In the genomic region with DNA sequence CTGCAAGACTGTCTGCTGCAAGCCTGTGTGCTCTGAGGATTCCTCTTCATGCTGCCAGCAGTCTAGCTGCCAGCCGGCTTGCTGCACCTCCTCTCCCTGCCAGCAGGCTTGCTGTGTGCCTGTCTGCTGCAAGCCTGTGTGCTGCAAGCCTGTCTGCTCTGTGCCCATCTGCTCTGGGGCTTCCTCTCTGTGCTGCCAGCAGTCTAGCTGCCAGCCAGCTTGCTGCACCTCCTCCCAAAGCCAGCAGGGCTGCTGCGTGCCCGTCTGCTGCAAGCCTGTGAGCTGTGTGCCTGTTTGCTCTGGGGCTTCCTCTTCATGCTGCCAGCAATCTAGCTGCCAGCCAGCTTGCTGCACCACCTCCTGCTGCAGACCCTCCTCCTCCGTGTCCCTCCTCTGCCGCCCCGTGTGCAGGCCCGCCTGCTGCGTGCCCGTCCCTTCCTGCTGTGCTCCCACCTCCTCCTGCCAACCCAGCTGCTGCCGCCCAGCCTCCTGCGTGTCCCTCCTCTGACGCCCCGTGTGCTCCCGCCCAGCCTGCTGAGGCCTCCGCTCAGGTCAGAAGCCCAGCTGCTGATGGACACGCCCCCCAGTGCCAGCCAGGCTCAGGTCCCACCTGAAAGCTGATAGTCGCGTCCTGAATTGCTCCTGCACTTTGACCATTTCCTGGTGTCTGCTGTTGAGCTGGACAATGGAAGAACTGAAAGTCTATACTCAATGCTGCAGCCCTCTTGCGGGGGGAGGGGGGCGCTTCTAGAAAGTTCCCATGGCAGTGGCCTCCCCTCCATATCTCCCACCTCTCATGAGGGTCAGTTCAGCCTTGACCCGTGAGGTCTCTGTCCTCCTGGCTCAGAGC, we compare ENCODE assay signal across 16 cellular contexts. TPM values are rescaled to one million over a fixed set of nuclear protein-coding genes. Genes with fewer than 3 reads are reported as not detected.
DNase-seq lines count a peak whose midpoint lies in the region; ATAC-seq, FAIRE-seq and TF ChIP-seq lines count a peak whose summit lies in the region.
"Had no signal": no experiment of that assay in that cellular context is flagged by ENCODE, and none has a peak within 500 bp of the region (broad histone marks: within the 10 kb centered on the region; RNA-seq: fewer than 3 reads in every experiment).

No MANE protein-coding gene starts in this region.

- intact Hi-C loops in A673 (cut with micrococcal nuclease; ENCODE audit: unreplicated experiment) (no loop called here), HepG2 (cut with micrococcal nuclease; ENCODE audit: unreplicated experiment) (no loop called here)

- peaks cover 10% of the 10 kb centered on the region for H3K27me3 Mint-ChIP-seq in GM23338 (ENCODE audit: insufficient read depth, low read depth, poor library complexity)
- H3K27me3 Mint-ChIP-seq in naive thymus-derived CD8-positive, alpha-beta T cell = peaks cover 0 to 12% (median 1%) of the 10 kb centered on the region in 5 donors
- H3K27me3 Mint-ChIP-seq: activated naive CD4-positive, alpha-beta T cell treated with anti-CD3 and anti-CD28 coated beads, Interleukin-2, amount 50 U/mL, for 24 hours had no signal

- H3K9ac ChIP-seq in HepG2 (ENCODE audit: insufficient read depth, low read depth, low read length) = no peak overlapping the region

- H3K9me3 ChIP-seq in A673 (ENCODE audit: low read depth, low read length, poor library complexity, severe bottlenecking) = no peaks in the 10 kb centered on the region
- H3K9me3 ChIP-seq in HepG2 (ENCODE audit: low read length) = peaks cover 14% of the 10 kb centered on the region

- no peak for TF ChIP-seq CTCF in A673 (conservative IDR thresholded peaks at IDR 0.05; ENCODE audit: low read depth, low read length)
- no peak for TF ChIP-seq CTCF in GM23338 (conservative IDR thresholded peaks at IDR 0.05; ENCODE audit: low read depth in 2 of 2)
- TF ChIP-seq CTCF in VCaP (conservative IDR thresholded peaks at IDR 0.05) = peak; percentile 11; the same call in 1 of the 2 replicates
- TF ChIP-seq CTCF in HepG2 (CRISPR knock-in tag; IDR thresholded peaks at IDR 0.05) = peak; percentile 46; the same call in 1 of the 2 replicates

- H3K79me2 ChIP-seq in GM23338 (replicated peaks; ENCODE audit: insufficient read depth) (no peaks in the 10 kb centered on the region), HepG2 (ENCODE audit: insufficient read depth, low read length) (no peaks in the 10 kb centered on the region)

- 4% methylated on average over 13 of the region's 21 CpGs for WGBS in HepG2 (ENCODE audit: low lambda C conversion rate)

- in situ Hi-C loops in HepG2 (cut with HindIII; ENCODE audit: extremely low pct_ligation_motif_present, low pct_unique_long_range_greater_than_20kb) = no loop called here

- peak in 1 of 2 experiments; percentile 38; a peak in 1 of 4 replicates for TF ChIP-seq EP300 in HepG2 (IDR thresholded peaks at IDR 0.05; ENCODE audit: low read depth in 2 of 2, low read length in 2 of 2)
- TF ChIP-seq EP300 in HepG2 (CRISPR knock-in tag; IDR thresholded peaks at IDR 0.05; ENCODE audit: borderline replicate concordance) = no peak

- H3K4me1 Mint-ChIP-seq in GM23338 = peaks cover 5% of the 10 kb centered on the region
- peaks cover 0 to 15% (median 6%) of the 10 kb centered on the region in 4 donors for H3K4me1 Mint-ChIP-seq in naive thymus-derived CD8-positive, alpha-beta T cell
- H3K4me1 Mint-ChIP-seq: activated naive CD4-positive, alpha-beta T cell treated with anti-CD3 and anti-CD28 coated beads, Interleukin-2, amount 50 U/mL, for 24 hours had no signal

- H3K4me2 ChIP-seq in GM23338 (no peak overlapping the region), HepG2 (ENCODE audit: low read depth, low read length) (peak overlapping the region; percentile 75)

- no peak overlapping the region for H2AFZ ChIP-seq in GM23338
- no peak overlapping the region for H2AFZ ChIP-seq in HepG2 (ENCODE audit: low read length)

- H3K36me3 ChIP-seq in A673 (ENCODE audit: insufficient read depth, low read length, poor library complexity, severe bottlenecking) (no peaks in the 10 kb centered on the region), GM23338 (ENCODE audit: insufficient read depth) (no peaks in the 10 kb centered on the region), HepG2 (replicated peaks in 1 of 2; ENCODE audit: control insufficient read depth in 1 of 2, insufficient read depth in 2 of 2, low read length in 2 of 2) (no peaks in the 10 kb centered on the region)
- H3K36me3 ChIP-seq: esophagus squamous epithelium had no signal

- H3K27me3 ChIP-seq in A673 (replicated peaks; ENCODE audit: insufficient read depth, low read depth, low read length, poor library complexity) = no peaks in the 10 kb centered on the region
- H3K27me3 ChIP-seq in GM23338 (ENCODE audit: insufficient read depth) = no peaks in the 10 kb centered on the region
- H3K27me3 ChIP-seq in HepG2 (ENCODE audit: control insufficient read depth in 1 of 2, insufficient read depth in 2 of 2, low read length in 2 of 2) = no peaks in the 10 kb centered on the region

- CTCF ChIA-PET in A673 (lab: Charles Lee) (interaction anchor here (0.6 kb wide), 1 partner anchor 179 kb away, joined by 4 read pairs; no protein-coding TSS in a partner anchor), HepG2 (lab: Yijun Ruan, JAX; ENCODE audit: low intra/inter-chr PET ratio, low total read pairs) (interaction anchor here (0.7 kb wide), 1 partner anchor 11 kb away, joined by 3 read pairs; no protein-coding TSS in a partner anchor)

- no peak for TF ChIP-seq RAD21 in HepG2 (CRISPR knock-in tag; IDR thresholded peaks at IDR 0.05)

- H4K20me1 ChIP-seq in GM23338 (replicated peaks; ENCODE audit: insufficient read depth) (no peaks in the 10 kb centered on the region), HepG2 (ENCODE audit: insufficient read depth, low read length) (no peaks in the 10 kb centered on the region)

- peak; percentile 49 for FAIRE-seq in HepG2 (lab: Jason Lieb, UNC)
- FAIRE-seq: G401.6 had no signal

- H3F3A ChIP-seq in GM23338 (replicated peaks; ENCODE audit: low read depth) = no peaks in the 10 kb centered on the region

- BruUV-seq in A673 (replicated peaks; lab: Mats Ljungman, UMichigan) (no TSS peak), HepG2 (replicated peaks; lab: Mats Ljungman, UMichigan) (no TSS peak)

- ATAC-seq in GM23338 (peak; percentile 74), HepG2 (peak; percentile 94)
- ATAC-seq in naive thymus-derived CD8-positive, alpha-beta T cell = no peak
- ATAC-seq: stimulated activated naive CD8-positive, alpha-beta T cell treated with anti-CD3 and anti-CD28 coated beads, Interleukin-15, Interleukin-2, amounts not matched to agents 100 U/mL and 50 U/mL, for 24 hours had no signal

- peaks cover 42% of the 10 kb centered on the region for H3K9me3 Mint-ChIP-seq in GM23338
- peaks cover 0 to 25% (median 9%) of the 10 kb centered on the region in 9 donors for H3K9me3 Mint-ChIP-seq in naive thymus-derived CD8-positive, alpha-beta T cell
- H3K9me3 Mint-ChIP-seq: activated naive CD4-positive, alpha-beta T cell treated with anti-CD3 and anti-CD28 coated beads, Interleukin-2, amount 50 U/mL, for 24 hours had no signal

- POLR2A ChIA-PET in A673 (lab: Charles Lee; ENCODE audit: low non-redundant PET) = no interaction called here
- POLR2A ChIA-PET in HepG2 (lab: Yijun Ruan, JAX) = no interaction called here
- POLR2A ChIA-PET in naive thymus-derived CD8-positive, alpha-beta T cell (lab: Charles Lee) = no interaction called here

- no peak overlapping the region for H3K27ac Mint-ChIP-seq in GM23338
- peak overlapping the region in 5 of 10 donors; percentile 51 to 77 (median 62) for H3K27ac Mint-ChIP-seq in naive thymus-derived CD8-positive, alpha-beta T cell
- H3K27ac Mint-ChIP-seq: activated naive CD4-positive, alpha-beta T cell treated with anti-CD3 and anti-CD28 coated beads, Interleukin-2, amount 50 U/mL, for 24 hours had no signal

- no peaks in the 10 kb centered on the region for H3K9me2 ChIP-seq in GM23338 (ENCODE audit: insufficient read depth)

- H3K4me3 Mint-ChIP-seq in GM23338 = no peak overlapping the region
- peak overlapping the region in 1 of 10 donors; percentile 62 for H3K4me3 Mint-ChIP-seq in naive thymus-derived CD8-positive, alpha-beta T cell
- H3K4me3 Mint-ChIP-seq: activated naive CD4-positive, alpha-beta T cell treated with anti-CD3 and anti-CD28 coated beads, Interleukin-2, amount 50 U/mL, for 24 hours had no signal

- H3K4me1 ChIP-seq in A673 (ENCODE audit: insufficient read depth, low read length, poor library complexity, severe bottlenecking) = no peaks in the 10 kb centered on the region
- H3K4me1 ChIP-seq in GM23338 (ENCODE audit: insufficient read depth) = no peaks in the 10 kb centered on the region
- peaks cover 32% of the 10 kb centered on the region for H3K4me1 ChIP-seq in HepG2 (ENCODE audit: insufficient read depth, low read length)

- peaks cover 7% of the 10 kb centered on the region for H3K36me3 Mint-ChIP-seq in GM23338 (ENCODE audit: low read depth)
- peaks cover 0 to 6% (median 5%) of the 10 kb centered on the region in 3 donors for H3K36me3 Mint-ChIP-seq in naive thymus-derived CD8-positive, alpha-beta T cell

- no peak overlapping the region for H3K27ac ChIP-seq in A673 (ENCODE audit: low read depth, low read length, poor library complexity, severe bottlenecking)
- no peak overlapping the region for H3K27ac ChIP-seq in GM23338 (ENCODE audit: low read depth)
- no peak overlapping the region for H3K27ac ChIP-seq in VCaP
- peak overlapping the region; percentile 32 for H3K27ac ChIP-seq in HepG2 (ENCODE audit: extremely low read length, insufficient read depth, low read length)
- H3K27ac ChIP-seq: esophagus squamous epithelium had no signal

- H3K4me3 ChIP-seq in A673 (ENCODE audit: low read depth, low read length, poor library complexity, severe bottlenecking) (no peak overlapping the region), GM23338 (no peak overlapping the region), HepG2 (replicated peaks in 1 of 3; ENCODE audit: insufficient read depth in 1 of 3, low read depth in 2 of 3, low read length in 3 of 3) (peak overlapping the region; percentile 9 to 59 (median 21); a peak in 1 of 6 replicates)
- H3K4me3 ChIP-seq: esophagus squamous epithelium had no signal

- DNase-seq in A673 (ENCODE audit: low spot score) = peak; percentile 38
- DNase-seq in GM23338 (ENCODE audit: low spot score) = peak; percentile 47
- DNase-seq in HepG2 (ENCODE audit: low spot score) = peak; percentile 86
- DNase-seq in AG08395 (ENCODE audit: low spot score) = no peak
- DNase-seq in naive thymus-derived CD8-positive, alpha-beta T cell = no peak
- DNase-seq in SW 1271 (lab: John Stamatoyannopoulos, UW) = no peak
- DNase-seq in NCI-H187 treated with DMSO at 0.1 percent for 48 hours (lab: John Stamatoyannopoulos, UW) = no peak
- DNase-seq: central memory CD4-positive, alpha-beta T cell; esophagus squamous epithelium; stimulated activated CD4-positive, alpha-beta T cell treated with anti-CD3 and anti-CD28 coated beads, Interleukin-4, amount 100 ng/mL, for 1 hour; stimulated activated naive CD8-positive, alpha-beta T cell treated with anti-CD3 and anti-CD28 coated beads, Interleukin-15, Interleukin-2, amounts not matched to agents 100 U/mL and 50 U/mL, for 24 hours had no signal

- TF ChIP-seq POLR2A in HepG2 (IDR thresholded peaks at IDR 0.05; ENCODE audit: insufficient read depth in 1 of 2, low read depth in 2 of 2, low read length in 2 of 2) = no peak

RNA-seq across cellular contexts. Expression of a gene that starts 1.2 kb away (rescaled TPM):
- total RNA-seq in A673 (2021) (not detected in 2 replicates), HepG2 (2016; rRNA removed; fragmentation: Illumina TruSeq; extraction: Trizol) (not detected in 2 replicates)
- not detected in 2 replicates for total RNA-seq in GM23338 (2014; rRNA removed; shearing (Covaris generic))
- polyA plus RNA-seq in GM23338 (2016; fragmentation: Nextera tagmentation; extraction: Ambion mirVana) (not detected in 2 replicates), HepG2 (2011; rRNA removed) (not detected in 2 replicates)
- not detected in 2 replicates for total RNA-seq in HepG2 (2016; cell fraction: cytosol; rRNA removed; fragmentation: Illumina TruSeq; extraction: Trizol; ENCODE audit: low read depth)
- total RNA-seq in HepG2 (2016; cell fraction: insoluble cytoplasmic fraction; rRNA removed; fragmentation: Illumina TruSeq; extraction: Trizol) = not detected in 2 replicates
- total RNA-seq in HepG2 (2016; cell fraction: membrane; rRNA removed; fragmentation: Illumina TruSeq; extraction: Trizol) = not detected in 2 replicates
- not detected in 2 replicates for total RNA-seq in HepG2 (2016; cell fraction: nucleus; rRNA removed; fragmentation: Illumina TruSeq; extraction: Trizol)
- not detected in 2 replicates for polyA plus RNA-seq in HepG2 (2011; cell fraction: cytosol; rRNA removed)
- not detected in 2 replicates for polyA plus RNA-seq in HepG2 (2011; cell fraction: nucleus; rRNA removed)
- 0.12 TPM in 1 of 2 replicates, not detected in the other for polyA plus RNA-seq in HepG2 (2012)
- not detected in 2 replicates for polyA plus RNA-seq in HepG2 (2016; cell fraction: cytosol; fragmentation: Illumina TruSeq; extraction: Trizol; ENCODE audit: low read depth)
- not detected in 2 replicates for polyA plus RNA-seq in HepG2 (2016; cell fraction: insoluble cytoplasmic fraction; fragmentation: Illumina TruSeq; extraction: Trizol; ENCODE audit: low read depth)
- polyA plus RNA-seq in HepG2 (2016; cell fraction: membrane; fragmentation: Illumina TruSeq; extraction: Trizol; ENCODE audit: low read depth) = not detected in 2 replicates
- not detected in 2 replicates for polyA plus RNA-seq in HepG2 (2016; cell fraction: nucleus; fragmentation: Illumina TruSeq; extraction: Trizol; ENCODE audit: insufficient read depth, low read depth)
- not detected in 2 replicates for polyA minus RNA-seq in HepG2 (2011; rRNA and poly(A)+ RNA removed; ENCODE audit: low replicate concordance)
- polyA minus RNA-seq in HepG2 (2011; cell fraction: cytosol; rRNA and poly(A)+ RNA removed) = not detected in 2 replicates
- polyA minus RNA-seq in HepG2 (2011; cell fraction: nucleus; rRNA and poly(A)+ RNA removed) = not detected in 2 replicates
- not detected for total RNA-seq in naive thymus-derived CD8-positive, alpha-beta T cell
- not detected for polyA plus RNA-seq in naive thymus-derived CD8-positive, alpha-beta T cell
- total RNA-seq: esophagus squamous epithelium, LHCN-M2, OCI-LY7 had no signal

RNA-seq across cellular contexts. Expression of a gene that starts 5.7 kb away (rescaled TPM):
- total RNA-seq in A673 (2021) (0.33 TPM in 1 of 2 replicates, not detected in the other), HepG2 (2016; rRNA removed; fragmentation: Illumina TruSeq; extraction: Trizol) (not detected in 2 replicates)
- total RNA-seq in GM23338 (2014; rRNA removed; shearing (Covaris generic)) = not detected in 2 replicates
- polyA plus RNA-seq in GM23338 (2016; fragmentation: Nextera tagmentation; extraction: Ambion mirVana) (not detected in 2 replicates), HepG2 (2011; rRNA removed) (not detected in 2 replicates)
- not detected in 2 replicates for total RNA-seq in HepG2 (2016; cell fraction: cytosol; rRNA removed; fragmentation: Illumina TruSeq; extraction: Trizol; ENCODE audit: low read depth)
- total RNA-seq in HepG2 (2016; cell fraction: insoluble cytoplasmic fraction; rRNA removed; fragmentation: Illumina TruSeq; extraction: Trizol) = not detected in 2 replicates
- not detected in 2 replicates for total RNA-seq in HepG2 (2016; cell fraction: membrane; rRNA removed; fragmentation: Illumina TruSeq; extraction: Trizol)
- total RNA-seq in HepG2 (2016; cell fraction: nucleus; rRNA removed; fragmentation: Illumina TruSeq; extraction: Trizol) = not detected in 2 replicates
- polyA plus RNA-seq in HepG2 (2011; cell fraction: cytosol; rRNA removed) = not detected in 2 replicates
- not detected in 2 replicates for polyA plus RNA-seq in HepG2 (2011; cell fraction: nucleus; rRNA removed)
- not detected in 2 replicates for polyA plus RNA-seq in HepG2 (2012)
- not detected in 2 replicates for polyA plus RNA-seq in HepG2 (2016; cell fraction: cytosol; fragmentation: Illumina TruSeq; extraction: Trizol; ENCODE audit: low read depth)
- polyA plus RNA-seq in HepG2 (2016; cell fraction: insoluble cytoplasmic fraction; fragmentation: Illumina TruSeq; extraction: Trizol; ENCODE audit: low read depth) = not detected in 2 replicates
- not detected in 2 replicates for polyA plus RNA-seq in HepG2 (2016; cell fraction: membrane; fragmentation: Illumina TruSeq; extraction: Trizol; ENCODE audit: low read depth)
- polyA plus RNA-seq in HepG2 (2016; cell fraction: nucleus; fragmentation: Illumina TruSeq; extraction: Trizol; ENCODE audit: insufficient read depth, low read depth) = not detected in 2 replicates
- polyA minus RNA-seq in HepG2 (2011; rRNA and poly(A)+ RNA removed; ENCODE audit: low replicate concordance) = not detected in 2 replicates
- polyA minus RNA-seq in HepG2 (2011; cell fraction: cytosol; rRNA and poly(A)+ RNA removed) = not detected in 2 replicates
- polyA minus RNA-seq in HepG2 (2011; cell fraction: nucleus; rRNA and poly(A)+ RNA removed) = not detected in 2 replicates
- not detected for total RNA-seq in naive thymus-derived CD8-positive, alpha-beta T cell
- polyA plus RNA-seq in naive thymus-derived CD8-positive, alpha-beta T cell = not detected
- total RNA-seq: esophagus squamous epithelium, LHCN-M2, OCI-LY7 had no signal

RNA-seq across cellular contexts. Expression of a gene that starts 16.1 kb away (rescaled TPM):
- total RNA-seq in A673 (2021) = 0.62 TPM in 1 of 2 replicates, not detected in the other
- total RNA-seq in GM23338 (2014; rRNA removed; shearing (Covaris generic)) = not detected in 2 replicates
- polyA plus RNA-seq in GM23338 (2016; fragmentation: Nextera tagmentation; extraction: Ambion mirVana) = not detected in 2 replicates
- total RNA-seq in HepG2 (2016; rRNA removed; fragmentation: Illumina TruSeq; extraction: Trizol) = not detected in 2 replicates
- total RNA-seq in HepG2 (2016; cell fraction: cytosol; rRNA removed; fragmentation: Illumina TruSeq; extraction: Trizol; ENCODE audit: low read depth) = not detected in 2 replicates
- total RNA-seq in HepG2 (2016; cell fraction: insoluble cytoplasmic fraction; rRNA removed; fragmentation: Illumina TruSeq; extraction: Trizol) = not detected in 2 replicates
- total RNA-seq in HepG2 (2016; cell fraction: membrane; rRNA removed; fragmentation: Illumina TruSeq; extraction: Trizol) = not detected in 2 replicates
- total RNA-seq in HepG2 (2016; cell fraction: nucleus; rRNA removed; fragmentation: Illumina TruSeq; extraction: Trizol) = not detected in 2 replicates
- polyA plus RNA-seq in HepG2 (2011; rRNA removed) = not detected in 2 replicates
- not detected in 2 replicates for polyA plus RNA-seq in HepG2 (2011; cell fraction: cytosol; rRNA removed)
- not detected in 2 replicates for polyA plus RNA-seq in HepG2 (2011; cell fraction: nucleus; rRNA removed)
- polyA plus RNA-seq in HepG2 (2012) = not detected in 2 replicates
- not detected in 2 replicates for polyA plus RNA-seq in HepG2 (2016; cell fraction: cytosol; fragmentation: Illumina TruSeq; extraction: Trizol; ENCODE audit: low read depth)
- not detected in 2 replicates for polyA plus RNA-seq in HepG2 (2016; cell fraction: insoluble cytoplasmic fraction; fragmentation: Illumina TruSeq; extraction: Trizol; ENCODE audit: low read depth)
- not detected in 2 replicates for polyA plus RNA-seq in HepG2 (2016; cell fraction: membrane; fragmentation: Illumina TruSeq; extraction: Trizol; ENCODE audit: low read depth)
- not detected in 2 replicates for polyA plus RNA-seq in HepG2 (2016; cell fraction: nucleus; fragmentation: Illumina TruSeq; extraction: Trizol; ENCODE audit: insufficient read depth, low read depth)
- polyA minus RNA-seq in HepG2 (2011; rRNA and poly(A)+ RNA removed; ENCODE audit: low replicate concordance) = not detected in 2 replicates
- polyA minus RNA-seq in HepG2 (2011; cell fraction: cytosol; rRNA and poly(A)+ RNA removed) = not detected in 2 replicates
- not detected in 2 replicates for polyA minus RNA-seq in HepG2 (2011; cell fraction: nucleus; rRNA and poly(A)+ RNA removed)
- not detected for total RNA-seq in naive thymus-derived CD8-positive, alpha-beta T cell
- polyA plus RNA-seq in naive thymus-derived CD8-positive, alpha-beta T cell = not detected
- total RNA-seq: esophagus squamous epithelium, LHCN-M2, OCI-LY7 had no signal

RNA-seq across cellular contexts. Expression of a gene that starts 17.6 kb away (rescaled TPM):
- 0.39 TPM in 1 of 2 replicates, not detected in the other for total RNA-seq in A673 (2021)
- not detected in 2 replicates for total RNA-seq in GM23338 (2014; rRNA removed; shearing (Covaris generic))
- not detected in 2 replicates for polyA plus RNA-seq in GM23338 (2016; fragmentation: Nextera tagmentation; extraction: Ambion mirVana)
- not detected in 2 replicates for total RNA-seq in HepG2 (2016; rRNA removed; fragmentation: Illumina TruSeq; extraction: Trizol)
- total RNA-seq in HepG2 (2016; cell fraction: cytosol; rRNA removed; fragmentation: Illumina TruSeq; extraction: Trizol; ENCODE audit: low read depth) = not detected in 2 replicates
- total RNA-seq in HepG2 (2016; cell fraction: insoluble cytoplasmic fraction; rRNA removed; fragmentation: Illumina TruSeq; extraction: Trizol) = not detected in 2 replicates
- total RNA-seq in HepG2 (2016; cell fraction: membrane; rRNA removed; fragmentation: Illumina TruSeq; extraction: Trizol) = not detected in 2 replicates
- not detected in 2 replicates for total RNA-seq in HepG2 (2016; cell fraction: nucleus; rRNA removed; fragmentation: Illumina TruSeq; extraction: Trizol)
- not detected in 2 replicates for polyA plus RNA-seq in HepG2 (2011; rRNA removed)
- polyA plus RNA-seq in HepG2 (2011; cell fraction: cytosol; rRNA removed) = not detected in 2 replicates
- polyA plus RNA-seq in HepG2 (2011; cell fraction: nucleus; rRNA removed) = 0.10 TPM in 1 of 2 replicates, not detected in the other
- not detected in 2 replicates for polyA plus RNA-seq in HepG2 (2012)
- not detected in 2 replicates for polyA plus RNA-seq in HepG2 (2016; cell fraction: cytosol; fragmentation: Illumina TruSeq; extraction: Trizol; ENCODE audit: low read depth)
- not detected in 2 replicates for polyA plus RNA-seq in HepG2 (2016; cell fraction: insoluble cytoplasmic fraction; fragmentation: Illumina TruSeq; extraction: Trizol; ENCODE audit: low read depth)
- not detected in 2 replicates for polyA plus RNA-seq in HepG2 (2016; cell fraction: membrane; fragmentation: Illumina TruSeq; extraction: Trizol; ENCODE audit: low read depth)
- not detected in 2 replicates for polyA plus RNA-seq in HepG2 (2016; cell fraction: nucleus; fragmentation: Illumina TruSeq; extraction: Trizol; ENCODE audit: insufficient read depth, low read depth)
- not detected in 2 replicates for polyA minus RNA-seq in HepG2 (2011; rRNA and poly(A)+ RNA removed; ENCODE audit: low replicate concordance)
- polyA minus RNA-seq in HepG2 (2011; cell fraction: cytosol; rRNA and poly(A)+ RNA removed) = not detected in 2 replicates
- polyA minus RNA-seq in HepG2 (2011; cell fraction: nucleus; rRNA and poly(A)+ RNA removed) = not detected in 2 replicates
- total RNA-seq in naive thymus-derived CD8-positive, alpha-beta T cell = not detected
- not detected for polyA plus RNA-seq in naive thymus-derived CD8-positive, alpha-beta T cell
- total RNA-seq: esophagus squamous epithelium, LHCN-M2, OCI-LY7 had no signal

RNA-seq across cellular contexts. Expression of a gene that starts 23.4 kb away (rescaled TPM):
- total RNA-seq in A673 (2021) (0.26 and 0.69 TPM in 2 replicates), HepG2 (2016; rRNA removed; fragmentation: Illumina TruSeq; extraction: Trizol) (not detected in 2 replicates)
- not detected in 2 replicates for total RNA-seq in GM23338 (2014; rRNA removed; shearing (Covaris generic))
- polyA plus RNA-seq in GM23338 (2016; fragmentation: Nextera tagmentation; extraction: Ambion mirVana) (0.24 TPM in 1 of 2 replicates, not detected in the other), HepG2 (2011; rRNA removed) (not detected in 2 replicates)
- total RNA-seq in HepG2 (2016; cell fraction: cytosol; rRNA removed; fragmentation: Illumina TruSeq; extraction: Trizol; ENCODE audit: low read depth) = not detected in 2 replicates
- total RNA-seq in HepG2 (2016; cell fraction: insoluble cytoplasmic fraction; rRNA removed; fragmentation: Illumina TruSeq; extraction: Trizol) = not detected in 2 replicates
- not detected in 2 replicates for total RNA-seq in HepG2 (2016; cell fraction: membrane; rRNA removed; fragmentation: Illumina TruSeq; extraction: Trizol)
- not detected in 2 replicates for total RNA-seq in HepG2 (2016; cell fraction: nucleus; rRNA removed; fragmentation: Illumina TruSeq; extraction: Trizol)
- polyA plus RNA-seq in HepG2 (2011; cell fraction: cytosol; rRNA removed) = not detected in 2 replicates
- polyA plus RNA-seq in HepG2 (2011; cell fraction: nucleus; rRNA removed) = 0.14 TPM in 1 of 2 replicates, not detected in the other
- not detected in 2 replicates for polyA plus RNA-seq in HepG2 (2012)
- not detected in 2 replicates for polyA plus RNA-seq in HepG2 (2016; cell fraction: cytosol; fragmentation: Illumina TruSeq; extraction: Trizol; ENCODE audit: low read depth)
- polyA plus RNA-seq in HepG2 (2016; cell fraction: insoluble cytoplasmic fraction; fragmentation: Illumina TruSeq; extraction: Trizol; ENCODE audit: low read depth) = not detected in 2 replicates
- polyA plus RNA-seq in HepG2 (2016; cell fraction: membrane; fragmentation: Illumina TruSeq; extraction: Trizol; ENCODE audit: low read depth) = not detected in 2 replicates
- polyA plus RNA-seq in HepG2 (2016; cell fraction: nucleus; fragmentation: Illumina TruSeq; extraction: Trizol; ENCODE audit: insufficient read depth, low read depth) = not detected in 2 replicates
- polyA minus RNA-seq in HepG2 (2011; rRNA and poly(A)+ RNA removed; ENCODE audit: low replicate concordance) = not detected in 2 replicates
- polyA minus RNA-seq in HepG2 (2011; cell fraction: cytosol; rRNA and poly(A)+ RNA removed) = not detected in 2 replicates
- polyA minus RNA-seq in HepG2 (2011; cell fraction: nucleus; rRNA and poly(A)+ RNA removed) = not detected in 2 replicates
- not detected for total RNA-seq in naive thymus-derived CD8-positive, alpha-beta T cell
- not detected for polyA plus RNA-seq in naive thymus-derived CD8-positive, alpha-beta T cell
- total RNA-seq: esophagus squamous epithelium, LHCN-M2, OCI-LY7 had no signal

Comparison
In these comparisons a context has a peak if more than half of its experiments do, and no peak if none do; other contexts are left out.
1. DNase-seq: peak in A673 (single experiment), GM23338 (single experiment) and HepG2 (single experiment); none in AG08395 (single experiment), naive thymus-derived CD8-positive, alpha-beta T cell (0 of 10), SW 1271 (0 of 2) and NCI-H187 treated with DMSO at 0.1 percent for 48 hours (single experiment).
2. H3K4me3 ChIP-seq: peak in HepG2 (3 of 3); none in A673 (single experiment) and GM23338 (single experiment).
3. CTCF ChIP-seq: peak in VCaP (single experiment) and HepG2 (single experiment); none in A673 (single experiment) and GM23338 (0 of 2).
4. ATAC-seq: peak in GM23338 (single experiment) and HepG2 (single experiment); none in naive thymus-derived CD8-positive, alpha-beta T cell (0 of 2).